ENCODE assay signal across 8 cellular contexts in the genomic region with DNA sequence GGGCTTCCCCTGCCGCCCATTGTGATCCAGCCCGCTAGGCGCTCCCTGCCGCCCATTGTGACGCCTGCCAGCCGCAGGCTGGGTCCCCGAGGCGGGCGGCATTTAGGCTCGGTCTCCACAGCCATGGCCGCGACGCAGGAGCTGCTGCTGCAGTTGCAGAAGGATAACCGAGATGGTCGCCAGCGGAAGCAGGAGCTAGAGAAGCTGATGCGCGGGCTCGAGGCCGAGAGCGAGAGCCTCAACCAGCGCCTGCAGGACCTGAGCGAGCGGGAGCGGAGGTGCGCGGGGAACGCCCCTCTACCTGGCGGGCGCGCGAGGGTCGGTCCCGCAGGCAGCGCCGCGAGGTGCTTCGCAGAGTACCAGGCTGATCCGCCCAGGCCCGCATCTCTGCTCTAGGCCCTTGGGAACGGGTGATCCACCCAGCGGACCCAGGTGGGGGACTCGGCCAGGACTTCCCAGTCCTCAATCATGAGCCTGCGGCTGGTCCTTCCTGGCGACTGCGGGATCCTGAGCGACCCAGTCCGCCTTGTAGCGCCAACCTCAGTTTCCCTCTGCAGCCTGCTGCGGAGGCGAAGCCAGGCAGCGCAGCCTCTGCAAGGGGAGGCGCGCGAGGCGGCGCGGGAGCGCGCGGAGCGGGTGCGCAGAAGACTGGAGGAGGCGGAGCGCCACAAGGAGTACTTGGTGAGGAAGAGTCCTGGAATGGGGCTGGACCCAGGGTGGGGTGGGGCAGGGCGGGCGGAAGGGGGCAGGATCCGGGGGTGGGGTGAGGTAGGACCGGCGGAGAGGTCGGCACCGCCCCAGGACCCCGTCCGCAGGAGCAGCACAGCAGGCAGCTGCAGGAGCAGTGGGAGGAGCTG. TPM values are rescaled to one million over a fixed set of nuclear protein-coding genes. Genes with fewer than 3 reads are reported as not detected.
A peak's percentile ranks its signal among the peaks of the same experiment; 100 is the strongest.
DNase-seq lines count a peak whose midpoint lies in the region; ATAC-seq and TF ChIP-seq lines count a peak whose summit lies in the region.
"Not testable (repeated sequence)": the region's sequence is repeated elsewhere in the genome, so short reads cannot be mapped to it uniquely, and the experiment has no call there.

A gene (plus strand): TSS at position 51 of the 857 bp plus-strand sequence. CDS start 73 bp downstream, at position 124.

- not testable (repeated sequence) for H3K4me1 Mint-ChIP-seq in CD4-positive, alpha-beta T cell (ENCODE audit: low read depth); WTC11; nephron

- H3K9me3 Mint-ChIP-seq in CD4-positive, alpha-beta T cell; WTC11; nephron: not testable (repeated sequence)

- not testable (repeated sequence) for H3K36me3 Mint-ChIP-seq in CD4-positive, alpha-beta T cell (ENCODE audit: low read depth); WTC11; nephron (ENCODE audit: low read depth)

- not testable (repeated sequence) for BruUV-seq in mammary epithelial cell (replicated peaks; lab: Mats Ljungman, UMichigan)

- peak within 1 kb of the TSS in 2 of 3 experiments; percentile 24 to 35 for H3K4me3 ChIP-seq in mammary epithelial cell (replicated peaks in 1 of 3; ENCODE audit: insufficient read depth in 1 of 3, low read depth in 2 of 3, low read length in 3 of 3)
- peak within 1 kb of the TSS in 4 of 5 donors; percentile 45 to 73 (median 53) for H3K4me3 ChIP-seq in subcutaneous abdominal adipose tissue (ENCODE audit: low read depth in 1 of 5, low read length in 5 of 5)

- not testable (repeated sequence) for H3K79me2 ChIP-seq in mammary epithelial cell (ENCODE audit: insufficient read depth, low read length)

- not testable (repeated sequence) for H3K27me3 Mint-ChIP-seq in CD4-positive, alpha-beta T cell; WTC11 (ENCODE audit: low read depth); nephron (ENCODE audit: low read depth)

- H3K27me3 ChIP-seq in CD4-positive, alpha-beta T cell (ENCODE audit: control insufficient read depth, insufficient read depth, low read length); mammary epithelial cell (ENCODE audit: insufficient read depth, low read length); subcutaneous abdominal adipose tissue (ENCODE audit: control insufficient read depth in 5 of 5, insufficient read depth in 4 of 5, low read length in 5 of 5): not testable (repeated sequence)

- H3K4me2 ChIP-seq in mammary epithelial cell (ENCODE audit: insufficient read depth, low read depth, low read length): not testable (repeated sequence)

- not testable (repeated sequence) for H3K4me1 ChIP-seq in mammary epithelial cell (ENCODE audit: insufficient read depth, low read length); subcutaneous abdominal adipose tissue (ENCODE audit: control insufficient read depth in 5 of 5, insufficient read depth in 5 of 5, low read length in 5 of 5)

- POLR2A ChIA-PET in CD4-positive, alpha-beta T cell (lab: Charles Lee); WTC11 (lab: Charles Lee): not testable (repeated sequence)

- H2AFZ ChIP-seq in mammary epithelial cell (ENCODE audit: low read depth, low read length): not testable (repeated sequence)

- CTCF ChIA-PET in CD4-positive, alpha-beta T cell (lab: Charles Lee); WTC11 (lab: Charles Lee); mammary epithelial cell (lab: Charles Lee; ENCODE audit: low non-redundant PET): not testable (repeated sequence)

- TF ChIP-seq CTCF in CD4-positive, alpha-beta T cell (IDR thresholded peaks at IDR 0.05); WTC11 (IDR thresholded peaks at IDR 0.05); mammary epithelial cell (conservative IDR thresholded peaks at IDR 0.05 in 1 of 2, IDR thresholded peaks at IDR 0.05 in 1 of 2; ENCODE audit: extremely low read depth in 1 of 2, insufficient read depth in 1 of 2, low read depth in 1 of 2, low read length in 2 of 2); nephron (IDR thresholded peaks at IDR 0.05; ENCODE audit: unreplicated experiment in 3 of 3): not testable (repeated sequence)

- DNase-seq in CD4-positive, alpha-beta T cell; WTC11 (ENCODE audit: low spot score); mammary epithelial cell; Right ventricle myocardium superior: not testable (repeated sequence)

- in situ Hi-C loops in mammary epithelial cell (cut with MboI; ENCODE audit: low sequenced_read_pairs in 2 of 2): not testable (repeated sequence)

- peak within 1 kb of the TSS; percentile 94 for H3K4me3 Mint-ChIP-seq in CD4-positive, alpha-beta T cell
- H3K4me3 Mint-ChIP-seq in WTC11 (peak within 1 kb of the TSS; percentile 76), nephron (peak within 1 kb of the TSS; percentile 86 to 89 (median 87))

- not testable (repeated sequence) for H4K20me1 ChIP-seq in mammary epithelial cell (ENCODE audit: insufficient read depth, low read length)

- peak within 1 kb of the TSS; percentile 97 for H3K27ac Mint-ChIP-seq in CD4-positive, alpha-beta T cell
- peak within 1 kb of the TSS; percentile 96 for H3K27ac Mint-ChIP-seq in WTC11
- H3K27ac Mint-ChIP-seq in nephron: peak within 1 kb of the TSS in 1 of 3 experiments; percentile 91

- intact Hi-C loops in CD4-positive, alpha-beta T cell (cut with DNase I, micrococcal nuclease); mammary epithelial cell (cut with micrococcal nuclease); Right ventricle myocardium superior (cut with DNase I): not testable (repeated sequence)

- dilution Hi-C loops in mammary epithelial cell (cut with HindIII; ENCODE audit: low sequenced_read_pairs): not testable (repeated sequence)

- ATAC-seq in CD4-positive, alpha-beta T cell (ENCODE audit: poor library complexity): not testable (repeated sequence)
- ATAC-seq in GM21381 (IDR thresholded peaks at IDR 0.05; ENCODE audit: unreplicated experiment) (peak; percentile 37), HG03354 (IDR thresholded peaks at IDR 0.05; ENCODE audit: poor library complexity, severe bottlenecking, unreplicated experiment) (peak; percentile 26), WTC11 (peak; percentile 5; the same call in 1 of the 2 replicates), Right ventricle myocardium superior (ENCODE audit: poor library complexity) (peak; percentile 31)

- not testable (repeated sequence) for H3K27ac ChIP-seq in CD4-positive, alpha-beta T cell (ENCODE audit: low read depth, low read length); mammary epithelial cell (ENCODE audit: insufficient read depth, low read depth, low read length); subcutaneous abdominal adipose tissue (ENCODE audit: low read depth, low read length)

- H3K9me3 ChIP-seq in CD4-positive, alpha-beta T cell (ENCODE audit: control insufficient read depth, low read length); mammary epithelial cell (replicated peaks; ENCODE audit: insufficient read depth, low read length); subcutaneous abdominal adipose tissue (ENCODE audit: control insufficient read depth in 5 of 5, low read length in 5 of 5): not testable (repeated sequence)

- WGBS in mammary epithelial cell (ENCODE audit: low coverage, missing lambda C conversion rate): no CpG with 5 or more reads among the region's 74 CpGs

- not testable (repeated sequence) for H3K36me3 ChIP-seq in mammary epithelial cell (ENCODE audit: insufficient read depth, low read length); subcutaneous abdominal adipose tissue (ENCODE audit: control insufficient read depth in 5 of 5, insufficient read depth in 5 of 5, low read length in 5 of 5)

- not testable (repeated sequence) for H3K9ac ChIP-seq in mammary epithelial cell (ENCODE audit: insufficient read depth, low read length); subcutaneous abdominal adipose tissue (ENCODE audit: low read length in 5 of 5)

RNA-seq across cellular contexts. Expression of the gene that starts here (rescaled TPM):
- total RNA-seq in CD4-positive, alpha-beta T cell: 1 to 10 TPM; 3.9 to 4.3 TPM
- total RNA-seq in WTC11 (2021): 4.8 to 6.4 TPM (median 5.2 TPM) in 3 replicates
- total RNA-seq in mammary epithelial cell: 1 to 10 TPM in 1 of 2 donors, under 1 TPM in 1; 0.67 to 1.5 TPM
- 0.85 TPM for polyA plus RNA-seq in mammary epithelial cell
- polyA minus RNA-seq in mammary epithelial cell: not detected
- 0.65 TPM for total RNA-seq in Right ventricle myocardium superior

Comparison
In these comparisons a context has a peak if more than half of its experiments do, and no peak if none do; other contexts are left out.
1. Peak in ATAC-seq in Right ventricle myocardium superior; RNA of the gene not detected or under 1 TPM.